In the genomic region with DNA sequence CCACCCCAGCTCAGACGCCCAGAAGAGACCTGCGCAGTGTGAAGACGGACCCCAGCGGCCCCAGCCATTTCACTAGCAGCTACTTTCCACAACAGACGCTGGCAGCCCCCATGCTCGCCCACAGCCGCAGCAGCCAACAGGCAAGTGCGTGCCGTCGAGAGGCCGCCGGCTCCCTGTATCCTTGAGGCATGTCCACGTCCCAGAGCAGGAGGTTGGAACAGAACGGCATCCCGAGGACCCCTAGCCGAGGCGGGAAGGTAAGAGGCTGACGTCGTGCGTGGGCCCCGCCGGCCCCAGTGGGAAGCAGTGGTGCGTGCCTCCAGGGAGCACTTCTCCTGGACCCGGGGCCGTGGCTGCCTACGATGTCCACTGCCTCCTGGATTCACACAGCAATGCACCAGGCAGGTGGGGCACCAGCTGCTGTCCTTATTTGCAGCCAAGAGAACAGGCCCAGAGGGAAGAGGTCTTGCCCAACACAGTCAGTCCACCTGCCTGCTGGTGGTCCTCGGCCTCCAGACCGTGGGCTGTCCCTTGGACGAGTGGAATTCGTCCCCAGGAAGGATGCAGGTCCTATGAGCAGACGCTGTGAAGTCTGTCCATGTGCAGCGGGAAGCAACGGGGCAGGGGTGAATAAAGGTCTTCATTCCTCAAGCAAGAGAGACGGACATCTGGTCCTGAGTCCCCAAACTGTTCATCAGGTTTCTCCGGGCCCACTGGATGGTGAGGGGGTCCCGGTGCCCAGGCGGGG, we compare ENCODE assay signal across 2 cellular contexts.
A peak's percentile ranks its signal among the peaks of the same experiment; 100 is the strongest.
TF ChIP-seq lines count a peak whose summit lies in the region.

No MANE protein-coding gene starts in this region.

TF ChIP-seq in H1, 55 proteins besides CTCF, POLR2A, EP300 and RAD21 (continued from another document):
- TF ChIP-seq SP1 (IDR thresholded peaks at IDR 0.05; ENCODE audit: low read depth, low read length) = peak; percentile 70; the same call in 1 of the 2 replicates
- TF ChIP-seq POLR2AphosphoS5 (IDR thresholded peaks at IDR 0.05; ENCODE audit: low read depth, low read length) = no peak
- no peak for TF ChIP-seq BRCA1 (IDR thresholded peaks at IDR 0.05; ENCODE audit: low read depth, low read length)
- TF ChIP-seq JUN (IDR thresholded peaks at IDR 0.05; ENCODE audit: low read depth, low read length) = no peak
- no peak for TF ChIP-seq MAFK (IDR thresholded peaks at IDR 0.05; ENCODE audit: low read depth, low read length)

TF ChIP-seq in HEK293T, 16 proteins besides CTCF, POLR2A, EP300 and RAD21 (continued from another document):
- TF ChIP-seq, protein P1, sequence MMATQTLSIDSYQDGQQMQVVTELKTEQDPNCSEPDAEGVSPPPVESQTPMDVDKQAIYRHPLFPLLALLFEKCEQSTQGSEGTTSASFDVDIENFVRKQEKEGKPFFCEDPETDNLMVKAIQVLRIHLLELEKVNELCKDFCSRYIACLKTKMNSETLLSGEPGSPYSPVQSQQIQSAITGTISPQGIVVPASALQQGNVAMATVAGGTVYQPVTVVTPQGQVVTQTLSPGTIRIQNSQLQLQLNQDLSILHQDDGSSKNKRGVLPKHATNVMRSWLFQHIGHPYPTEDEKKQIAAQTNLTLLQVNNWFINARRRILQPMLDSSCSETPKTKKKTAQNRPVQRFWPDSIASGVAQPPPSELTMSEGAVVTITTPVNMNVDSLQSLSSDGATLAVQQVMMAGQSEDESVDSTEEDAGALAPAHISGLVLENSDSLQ (IDR thresholded peaks at IDR 0.05) = no peak
- no peak for TF ChIP-seq SP1 (IDR thresholded peaks at IDR 0.05)
- TF ChIP-seq HDGF (IDR thresholded peaks at IDR 0.05; ENCODE audit: borderline replicate concordance) = no peak
